23 cellular contexts compared by ENCODE assay signal in genomic region chr2:109244750-109245382, GRCh38.
DNase-seq lines count a peak whose midpoint lies in the region; ATAC-seq and TF ChIP-seq lines count a peak whose summit lies in the region.
"Had no signal": no experiment of that assay in that cellular context is flagged by ENCODE, and none has a peak within 500 bp of the region (broad histone marks: within the 10 kb centered on the region; RNA-seq: fewer than 3 reads in every experiment).

No MANE protein-coding gene starts in this region.

- H3K4me1 ChIP-seq in ascending aorta (peaks cover 23 to 64% of the 10 kb centered on the region in 2 donors), right cardiac atrium (ENCODE audit: control insufficient read depth, insufficient read depth, low read length) (peaks cover 43% of the 10 kb centered on the region), thoracic aorta (ENCODE audit: control insufficient read depth in 1 of 2, low read depth in 2 of 2) (peaks cover 53 to 94% of the 10 kb centered on the region in 2 donors)
- H3K4me1 ChIP-seq: BE2C had no signal

- H3K9me3 ChIP-seq in ascending aorta: no peaks in the 10 kb centered on the region
- no peaks in the 10 kb centered on the region for H3K9me3 ChIP-seq in right cardiac atrium (ENCODE audit: control insufficient read depth, low read length)
- H3K9me3 ChIP-seq in thoracic aorta: no peaks in the 10 kb centered on the region
- H3K9me3 ChIP-seq: BE2C, mucosa of descending colon had no signal

- peak overlapping the region; percentile 86 to 95 for H3K27ac ChIP-seq in ascending aorta
- peak overlapping the region; percentile 38 for H3K27ac ChIP-seq in right cardiac atrium (ENCODE audit: low read length)
- peak overlapping the region; percentile 75 to 93 for H3K27ac ChIP-seq in thoracic aorta
- H3K27ac ChIP-seq: hepatocyte had no signal

- peak; percentile 34 for DNase-seq in activated effector memory CD4-positive, alpha-beta T cell treated with anti-CD3 and anti-CD28 coated beads, Interleukin-2, amount 50 U/mL, for 16 hours
- DNase-seq in activated effector memory CD4-positive, alpha-beta T cell treated with Interleukin-2 at 50 U/mL for 16 hours: no peak
- DNase-seq in ascending aorta (ENCODE audit: low spot score in 2 of 2) (peak in 1 of 2 donors; percentile 63), right cardiac atrium (peak in 1 of 3 donors; percentile 60), thoracic aorta (ENCODE audit: low spot score) (no peak), ecto neural progenitor cell (ENCODE audit: low spot score) (no peak)
- DNase-seq in effector CD4-positive, alpha-beta T cell: no peak
- DNase-seq in stimulated activated naive CD8-positive, alpha-beta T cell treated with anti-CD3 and anti-CD28 coated beads, Interleukin-15, Interleukin-2, amounts not matched to agents 100 U/mL and 50 U/mL, for 24 hours: no peak
- DNase-seq: activated CD4-positive, alpha-beta T cell treated with anti-CD3 and anti-CD28 coated beads for 48 hours; BE2C; cerebellar nuclear complex; erythroblast; foreskin melanocyte; KG1; mucosa of descending colon; MV-4-11; NCI-H510A treated with DMSO at 0.1 percent for 48 hours; NK-92 treated with Interleukin-12 subunit alpha and Interleukin-12 subunit beta, amount 100 ng/mL, for 24 hours; T-helper 17 cell had no signal

- WGBS in right cardiac atrium: 58% methylated on average over 4 of the region's 4 CpGs

- intact Hi-C loops in ascending aorta (cut with DNase I) (loop anchor here (5.0 kb wide), 2 partner anchors 33 to 267 kb away; no protein-coding TSS in a partner anchor), right cardiac atrium (cut with DNase I) (loop anchor here in 1 of 4 donors (10.0 kb wide), 1 partner anchor 80 kb away; no protein-coding TSS in a partner anchor)

- no peaks in the 10 kb centered on the region for H3K36me3 ChIP-seq in ascending aorta
- no peaks in the 10 kb centered on the region for H3K36me3 ChIP-seq in thoracic aorta
- H3K36me3 ChIP-seq: BE2C had no signal

- H3K4me3 ChIP-seq in ascending aorta (no peak overlapping the region), right cardiac atrium (ENCODE audit: low read length) (no peak overlapping the region), thoracic aorta (no peak overlapping the region)
- H3K4me3 ChIP-seq: GM23338, hepatocyte, mucosa of descending colon had no signal

- ATAC-seq in right cardiac atrium (peak in 1 of 2 donors; percentile 4), thoracic aorta (ENCODE audit: insufficient number of reproducible peaks, low FRiP score, low read depth) (no peak)
- no peak for ATAC-seq in stimulated activated naive CD8-positive, alpha-beta T cell treated with anti-CD3 and anti-CD28 coated beads, Interleukin-15, Interleukin-2, amounts not matched to agents 100 U/mL and 50 U/mL, for 24 hours
- ATAC-seq: activated T-helper 17 cell treated with anti-CD3 and anti-CD28 coated beads, Interleukin-2, amount 50 U/mL, for 72 hours; GM23338; mucosa of descending colon; Panc1; T-helper 17 cell had no signal

- no peak for TF ChIP-seq CTCF in ascending aorta (IDR thresholded peaks at IDR 0.05)
- no peak for TF ChIP-seq CTCF in thoracic aorta (IDR thresholded peaks at IDR 0.05)

- no peaks in the 10 kb centered on the region for H3K27me3 ChIP-seq in ascending aorta
- H3K27me3 ChIP-seq in right cardiac atrium (ENCODE audit: control insufficient read depth, insufficient read depth): no peaks in the 10 kb centered on the region
- H3K27me3 ChIP-seq in thoracic aorta (replicated peaks; ENCODE audit: insufficient read depth): no peaks in the 10 kb centered on the region
- H3K27me3 ChIP-seq: BE2C, hepatocyte had no signal

Comparison
In these comparisons a context has a peak if more than half of its experiments do, and no peak if none do; other contexts are left out.
1. H3K27ac ChIP-seq: peak in every context shown above with its lines; median percentile 90 in ascending aorta; 84 in thoracic aorta; 38 in right cardiac atrium.